In the genomic region with DNA sequence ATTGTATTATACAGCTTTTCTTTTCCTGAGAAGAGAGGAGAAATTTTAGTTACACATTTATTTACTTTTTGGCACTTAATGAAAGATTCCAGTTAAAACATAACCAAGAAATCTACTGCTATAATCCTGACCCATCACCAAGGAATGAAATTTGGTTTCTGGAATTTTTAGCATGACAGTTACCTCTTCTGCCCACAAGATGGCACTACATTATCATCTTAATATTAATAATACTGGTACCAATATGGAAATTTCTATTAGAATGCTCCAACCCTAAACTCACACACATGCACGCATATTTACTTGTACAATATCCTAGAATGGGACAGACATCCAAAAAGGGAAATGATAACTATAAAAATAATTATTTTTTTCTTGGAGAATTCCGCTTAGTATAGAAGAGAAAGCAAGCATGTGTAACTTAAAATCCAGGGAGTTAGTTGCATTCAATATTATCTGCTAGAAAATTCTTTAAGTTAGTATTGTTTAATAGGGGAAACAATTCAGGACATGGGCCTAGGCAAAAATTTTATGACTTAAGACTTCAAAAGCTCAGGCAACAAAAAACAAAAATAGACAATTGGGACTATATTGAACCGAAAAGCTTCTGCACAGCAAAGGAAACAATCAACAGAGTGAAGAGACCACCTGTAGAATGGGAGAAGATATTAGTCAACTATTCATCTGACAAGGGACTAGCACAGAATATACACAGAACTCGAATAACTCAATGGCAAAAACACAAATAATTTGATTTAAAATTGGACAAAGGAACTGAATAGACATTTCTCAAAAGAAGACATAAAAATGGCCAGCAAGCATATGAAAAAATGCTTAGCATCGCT, we compare ENCODE assay signal across 8 cellular contexts. TPM values are rescaled to one million over a fixed set of nuclear protein-coding genes. Genes with fewer than 3 reads are reported as not detected.
A peak's percentile ranks its signal among the peaks of the same experiment; 100 is the strongest.
DNase-seq lines count a peak whose midpoint lies in the region; ATAC-seq and TF ChIP-seq lines count a peak whose summit lies in the region.

No MANE protein-coding gene starts in this region.

- no peak for DNase-seq in CD14-positive monocyte (ENCODE audit: low spot score)
- peak; percentile 7 for DNase-seq in HFF-Myc (ENCODE audit: extremely low read depth, low read depth)
- no peak for DNase-seq in ascending aorta (ENCODE audit: low spot score in 2 of 2)
- DNase-seq in lung (ENCODE audit: low spot score), result no peak
- no peak for DNase-seq in GF-D8 (lab: John Stamatoyannopoulos, UW)

- H3K36me3 ChIP-seq in ascending aorta (no peaks in the 10 kb centered on the region), lung (ENCODE audit: control insufficient read depth in 2 of 2, insufficient read depth in 2 of 2, low read length in 2 of 2) (no peaks in the 10 kb centered on the region)

- H3K27me3 ChIP-seq in ascending aorta, result no peaks in the 10 kb centered on the region
- no peaks in the 10 kb centered on the region for H3K27me3 ChIP-seq in lung (ENCODE audit: control insufficient read depth, insufficient read depth)

- intact Hi-C loops in CD14-positive monocyte (cut with micrococcal nuclease) (no loop called here), ascending aorta (cut with DNase I) (loop anchor here (5.0 kb wide), 1 partner anchor 63 kb away; no protein-coding TSS in a partner anchor)

- H3K4me3 Mint-ChIP-seq in CD14-positive monocyte, result no peak overlapping the region

- H3K9me3 ChIP-seq in ascending aorta (no peaks in the 10 kb centered on the region), lung (ENCODE audit: control insufficient read depth in 2 of 2, insufficient read depth in 1 of 2, low read length in 1 of 2) (peaks cover 0 to 2% of the 10 kb centered on the region in 2 donors)

- H3K27ac Mint-ChIP-seq in CD14-positive monocyte, result no peak overlapping the region

- ATAC-seq in lung (ENCODE audit: insufficient read depth, low FRiP score) (no peak), HG03039 (IDR thresholded peaks at IDR 0.05; ENCODE audit: unreplicated experiment) (no peak), GM19035 (IDR thresholded peaks at IDR 0.05; ENCODE audit: unreplicated experiment) (no peak)
- ATAC-seq in activated CD4-positive, CD25-positive, alpha-beta regulatory T cell treated with anti-CD3 and anti-CD28 coated beads, Interleukin-2, amount 50 U/mL, for 24 hours, result no peak

- TF ChIP-seq CTCF in CD14-positive monocyte (IDR thresholded peaks at IDR 0.05) (peak; percentile 81), HFF-Myc (IDR thresholded peaks at IDR 0.05; ENCODE audit: low read depth, low read length, missing control alignments) (peak; percentile 53), ascending aorta (IDR thresholded peaks at IDR 0.05) (peak; percentile 15 to 67 (median 60)), lung (IDR thresholded peaks at IDR 0.05; ENCODE audit: control extremely low read depth, extremely low read depth) (peak; percentile 13)

- H3K4me1 ChIP-seq in ascending aorta (no peaks in the 10 kb centered on the region), lung (ENCODE audit: control insufficient read depth in 2 of 2, insufficient read depth in 2 of 2, low read length in 2 of 2) (no peaks in the 10 kb centered on the region)

- H3K36me3 Mint-ChIP-seq in CD14-positive monocyte, result peaks cover 5 to 9% of the 10 kb centered on the region in 2 donors

- H3K27ac ChIP-seq in ascending aorta (no peak overlapping the region), lung (ENCODE audit: low read depth in 1 of 2, low read length in 1 of 2) (no peak overlapping the region)

- H3K4me3 ChIP-seq in HFF-Myc (replicated peaks; ENCODE audit: low read depth, low read length) (no peak overlapping the region), ascending aorta (no peak overlapping the region), lung (no peak overlapping the region)

- H3K9me3 Mint-ChIP-seq in CD14-positive monocyte, result peaks cover 0 to 2% (median 0%) of the 10 kb centered on the region in 7 donors

- 73 to 79% methylated on average over 5 of the region's 5 CpGs for WGBS in lung, 2 donors

- no peaks in the 10 kb centered on the region for H3K4me1 Mint-ChIP-seq in CD14-positive monocyte

- H3K27me3 Mint-ChIP-seq in CD14-positive monocyte (ENCODE audit: low read depth in 3 of 3), result no peaks in the 10 kb centered on the region

RNA-seq across cellular contexts. Expression of a gene that starts 37.4 kb away (rescaled TPM):
- under 1 TPM; 0.38 to 0.59 TPM for polyA plus RNA-seq in CD14-positive monocyte
- total RNA-seq in ascending aorta, result 2.6 TPM
- 10 to 100 TPM in 1 of 2 donors, 1 to 10 TPM in 1; 7.7 to 11.4 TPM for total RNA-seq in lung
- 1 to 10 TPM; 3.2 to 3.7 TPM for polyA plus RNA-seq in lung

Comparison
In these comparisons a context has a peak if more than half of its experiments do, and no peak if none do; other contexts are left out.
1. CTCF ChIP-seq: peak in every context shown above with its lines; median percentile 81 in CD14-positive monocyte; 60 in ascending aorta; 53 in HFF-Myc; 13 in lung.